18 cellular contexts compared by ENCODE assay signal in the genomic region with DNA sequence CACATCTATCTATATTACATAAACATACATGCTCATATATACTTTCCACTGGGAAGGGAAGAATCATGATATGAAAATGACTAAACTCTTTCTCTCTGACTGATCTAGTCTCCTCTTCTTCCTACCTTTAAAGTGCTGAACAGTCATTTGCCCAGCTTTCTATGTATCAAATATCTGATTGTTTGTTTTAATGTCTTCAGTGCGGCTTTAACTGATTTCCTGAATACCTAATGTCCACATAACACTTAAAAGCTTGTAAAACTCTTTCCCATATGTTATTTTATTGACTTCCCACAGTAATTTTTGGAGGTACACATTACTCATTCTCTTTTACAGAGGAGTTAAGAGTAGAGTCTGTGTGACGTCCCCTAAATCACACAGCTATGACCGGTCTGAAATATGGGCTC. TPM values are rescaled to one million over a fixed set of nuclear protein-coding genes. Genes with fewer than 3 reads are reported as not detected.
A peak's percentile ranks its signal among the peaks of the same experiment; 100 is the strongest.
DNase-seq lines count a peak whose midpoint lies in the region; ATAC-seq and TF ChIP-seq lines count a peak whose summit lies in the region.
"Had no signal": no experiment of that assay in that cellular context is flagged by ENCODE, and none has a peak within 500 bp of the region (broad histone marks: within the 10 kb centered on the region; RNA-seq: fewer than 3 reads in every experiment).

No MANE protein-coding gene starts in this region.

- no peak for DNase-seq in activated naive CD4-positive, alpha-beta T cell treated with anti-CD3 and anti-CD28 coated beads, Interleukin-2, amount 50 U/mL, for 72 hours (ENCODE audit: low spot score in 2 of 2)
- no peak for DNase-seq in activated naive CD4-positive, alpha-beta T cell treated with anti-CD3 and anti-CD28 coated beads for 36 hours
- DNase-seq in activated naive CD8-positive, alpha-beta T cell treated with anti-CD3 and anti-CD28 coated beads, Interleukin-2, amount 50 U/mL, for 24 hours: no peak
- DNase-seq in transverse colon (no peak), iPS-NIHi7 (ENCODE audit: extremely low spot score) (no peak), DMS79 treated with DMSO at 0.1 percent for 48 hours (lab: John Stamatoyannopoulos, UW) (no peak)
- DNase-seq: AML-193; foreskin melanocyte; NCI-H1048; NCI-H446 treated with DMSO at 0.1 percent for 48 hours; SIG-M5; stimulated activated CD4-positive, alpha-beta T cell treated with anti-CD3 and anti-CD28 coated beads, Interleukin-12 subunit alpha, Interleukin-12 subunit beta, amount 100 ng/mL, for 4 hours; stimulated activated CD8-positive, alpha-beta memory T cell treated with anti-CD3 and anti-CD28 coated beads, Interleukin-4, amount 100 ng/mL, for 48 hours had no signal

- H3K4me3 ChIP-seq in transverse colon: no peak overlapping the region
- H3K4me3 ChIP-seq: vagina had no signal

- peaks cover 0 to 9% of the 10 kb centered on the region in 2 donors for H3K9me3 Mint-ChIP-seq in activated naive CD4-positive, alpha-beta T cell treated with anti-CD3 and anti-CD28 coated beads, Interleukin-2, amount 50 U/mL, for 72 hours
- H3K9me3 Mint-ChIP-seq in activated naive CD4-positive, alpha-beta T cell treated with anti-CD3 and anti-CD28 coated beads for 36 hours: no peaks in the 10 kb centered on the region
- H3K9me3 Mint-ChIP-seq in activated naive CD8-positive, alpha-beta T cell treated with anti-CD3 and anti-CD28 coated beads, Interleukin-2, amount 50 U/mL, for 24 hours: peaks cover 6% of the 10 kb centered on the region

- no peaks in the 10 kb centered on the region for H3K36me3 ChIP-seq in transverse colon
- H3K36me3 ChIP-seq: neutrophil, vagina had no signal

- H3K27ac Mint-ChIP-seq in activated naive CD4-positive, alpha-beta T cell treated with anti-CD3 and anti-CD28 coated beads, Interleukin-2, amount 50 U/mL, for 72 hours: peak overlapping the region in 1 of 2 donors; percentile 92
- no peak overlapping the region for H3K27ac Mint-ChIP-seq in activated naive CD4-positive, alpha-beta T cell treated with anti-CD3 and anti-CD28 coated beads for 36 hours
- peak overlapping the region; percentile 65 for H3K27ac Mint-ChIP-seq in activated naive CD8-positive, alpha-beta T cell treated with anti-CD3 and anti-CD28 coated beads, Interleukin-2, amount 50 U/mL, for 24 hours

- H3K27ac ChIP-seq in transverse colon: peak overlapping the region in 3 of 4 donors; percentile 3 to 16 (median 11)
- H3K27ac ChIP-seq: neutrophil, vagina had no signal

- TF ChIP-seq CTCF in transverse colon (IDR thresholded peaks at IDR 0.05): no peak

- H3K27me3 ChIP-seq in transverse colon: no peaks in the 10 kb centered on the region
- H3K27me3 ChIP-seq: neutrophil, vagina had no signal

- H3K27me3 Mint-ChIP-seq in activated naive CD4-positive, alpha-beta T cell treated with anti-CD3 and anti-CD28 coated beads for 36 hours (ENCODE audit: low read depth): no peaks in the 10 kb centered on the region
- no peaks in the 10 kb centered on the region for H3K27me3 Mint-ChIP-seq in activated naive CD8-positive, alpha-beta T cell treated with anti-CD3 and anti-CD28 coated beads, Interleukin-2, amount 50 U/mL, for 24 hours

- no peak for TF ChIP-seq EP300 in transverse colon (IDR thresholded peaks at IDR 0.05; ENCODE audit: low read depth)

- in situ Hi-C loops in transverse colon (cut with MboI; ENCODE audit: low pct_ligation_motif_present in 1 of 4, low pct_unique_long_range_greater_than_20kb in 1 of 4, low sequenced_read_pairs in 3 of 4): no loop called here

- H3K4me1 ChIP-seq in transverse colon: peaks cover 0 to 4% (median 2%) of the 10 kb centered on the region in 4 donors
- H3K4me1 ChIP-seq: vagina had no signal

- peak; percentile 76 to 79 for ATAC-seq in activated naive CD4-positive, alpha-beta T cell treated with anti-CD3 and anti-CD28 coated beads, Interleukin-2, amount 50 U/mL, for 72 hours
- ATAC-seq in HG03432 (IDR thresholded peaks at IDR 0.05; ENCODE audit: unreplicated experiment): peak; percentile 11
- peak; percentile 60 for ATAC-seq in activated naive CD8-positive, alpha-beta T cell treated with anti-CD3 and anti-CD28 coated beads, Interleukin-2, amount 50 U/mL, for 24 hours
- no peak for ATAC-seq in HG03175 (IDR thresholded peaks at IDR 0.05; ENCODE audit: unreplicated experiment)

- CTCF ChIA-PET in activated naive CD4-positive, alpha-beta T cell treated with anti-CD3 and anti-CD28 coated beads for 36 hours (lab: Charles Lee): interaction anchor here (1.3 to 1.4 kb wide), 3 partner anchors 9 to 42 kb away, joined by 3 to 12 read pairs (median 4); a partner anchor contains a TSS

- H3K9me3 ChIP-seq in transverse colon: no peaks in the 10 kb centered on the region
- H3K9me3 ChIP-seq: neutrophil, vagina had no signal

- H3K4me1 Mint-ChIP-seq in activated naive CD4-positive, alpha-beta T cell treated with anti-CD3 and anti-CD28 coated beads for 36 hours (ENCODE audit: low read depth): peaks cover 63% of the 10 kb centered on the region
- H3K4me1 Mint-ChIP-seq in activated naive CD8-positive, alpha-beta T cell treated with anti-CD3 and anti-CD28 coated beads, Interleukin-2, amount 50 U/mL, for 24 hours: peaks cover 82% of the 10 kb centered on the region

- intact Hi-C loops in activated naive CD4-positive, alpha-beta T cell treated with anti-CD3 and anti-CD28 coated beads for 36 hours (cut with micrococcal nuclease): loop anchor here (1.0 kb wide), 4 partner anchors 8 to 46 kb away; a partner anchor contains a TSS
- intact Hi-C loops in transverse colon (cut with DNase I; ENCODE audit: low total_unique reads): no loop called here

- 28 to 33% methylated on average over 3 of the region's 3 CpGs for WGBS in transverse colon (ENCODE audit: low coverage in 1 of 2), 2 donors

- H3K36me3 Mint-ChIP-seq in activated naive CD4-positive, alpha-beta T cell treated with anti-CD3 and anti-CD28 coated beads, Interleukin-2, amount 50 U/mL, for 72 hours: peaks cover 10 to 23% of the 10 kb centered on the region in 2 donors
- peaks cover 1% of the 10 kb centered on the region for H3K36me3 Mint-ChIP-seq in activated naive CD4-positive, alpha-beta T cell treated with anti-CD3 and anti-CD28 coated beads for 36 hours (ENCODE audit: low read depth)
- H3K36me3 Mint-ChIP-seq in activated naive CD8-positive, alpha-beta T cell treated with anti-CD3 and anti-CD28 coated beads, Interleukin-2, amount 50 U/mL, for 24 hours (ENCODE audit: low read depth): no peaks in the 10 kb centered on the region

- no peak for TF ChIP-seq POLR2A in transverse colon (IDR thresholded peaks at IDR 0.05)

- no peak overlapping the region for H3K4me3 Mint-ChIP-seq in activated naive CD4-positive, alpha-beta T cell treated with anti-CD3 and anti-CD28 coated beads for 36 hours
- H3K4me3 Mint-ChIP-seq in activated naive CD8-positive, alpha-beta T cell treated with anti-CD3 and anti-CD28 coated beads, Interleukin-2, amount 50 U/mL, for 24 hours: peak overlapping the region; percentile 64

RNA-seq across cellular contexts. Expression of a gene that starts 28.2 kb away (rescaled TPM):
- total RNA-seq in activated naive CD4-positive, alpha-beta T cell treated with anti-CD3 and anti-CD28 coated beads, Interleukin-2, amount 50 U/mL, for 72 hours: 10 to 100 TPM; 39.4 to 47.0 TPM
- total RNA-seq in activated naive CD4-positive, alpha-beta T cell treated with anti-CD3 and anti-CD28 coated beads for 36 hours: 10 to 100 TPM; 22.0 to 22.3 TPM
- total RNA-seq in transverse colon: 10 to 100 TPM; 17.9 to 30.7 (median 26.3) TPM

RNA-seq across cellular contexts. Expression of a gene that starts 33.5 kb away (rescaled TPM):
- 1 to 10 TPM in 1 of 2 donors, under 1 TPM in 1; 0.91 to 1.5 TPM for total RNA-seq in activated naive CD4-positive, alpha-beta T cell treated with anti-CD3 and anti-CD28 coated beads, Interleukin-2, amount 50 U/mL, for 72 hours
- total RNA-seq in activated naive CD4-positive, alpha-beta T cell treated with anti-CD3 and anti-CD28 coated beads for 36 hours: under 1 TPM; 0.25 to 0.26 TPM
- 10 to 100 TPM in 1 of 4 donors, 1 to 10 TPM in 2, under 1 TPM in 1; 0.60 to 11.7 (median 5.5) TPM for total RNA-seq in transverse colon
- total RNA-seq: dermis microvascular lymphatic vessel endothelial cell had no signal

RNA-seq across cellular contexts. Expression of a gene that starts 42.5 kb away (rescaled TPM):
- total RNA-seq in activated naive CD4-positive, alpha-beta T cell treated with anti-CD3 and anti-CD28 coated beads, Interleukin-2, amount 50 U/mL, for 72 hours: 100 to 1,000 TPM; 161 to 559 TPM
- total RNA-seq in activated naive CD4-positive, alpha-beta T cell treated with anti-CD3 and anti-CD28 coated beads for 36 hours: 10 to 100 TPM; 91.7 to 94.6 TPM
- 100 to 1,000 TPM; 105 to 202 (median 162) TPM for total RNA-seq in transverse colon
